In genomic region chr11:128565881-128566280, GRCh38 we compare ENCODE assay signal across 17 cellular contexts. TPM values are rescaled to one million over a fixed set of nuclear protein-coding genes. Genes with fewer than 3 reads are reported as not detected.
A peak's percentile ranks its signal among the peaks of the same experiment; 100 is the strongest.
DNase-seq lines count a peak whose midpoint lies in the region; ATAC-seq and TF ChIP-seq lines count a peak whose summit lies in the region.
"Had no signal": no experiment of that assay in that cellular context is flagged by ENCODE, and none has a peak within 500 bp of the region (broad histone marks: within the 10 kb centered on the region; RNA-seq: fewer than 3 reads in every experiment).

No MANE protein-coding gene starts in this region.

- no peak overlapping the region for H2AFZ ChIP-seq in mammary epithelial cell (ENCODE audit: low read depth, low read length)

- H3K9me3 Mint-ChIP-seq in stimulated activated naive B cell treated with anti-CD40 and anti-IgM and Interleukin-4, amounts not matched to agents 10 μg/mL and 1 μg/mL and 100 μg/mL, for 72 hours: peaks cover 0 to 7% of the 10 kb centered on the region in 2 donors
- no peaks in the 10 kb centered on the region for H3K9me3 Mint-ChIP-seq in CD8-positive, alpha-beta memory T cell
- H3K9me3 Mint-ChIP-seq: activated CD4-positive, alpha-beta memory T cell treated with anti-CD3 and anti-CD28 coated beads, Interleukin-2, amount 10 ng/mL, durations not matched to agents 7 days and 5 days; central memory CD8-positive, alpha-beta T cell had no signal

- peaks cover 0 to 62% (median 21%) of the 10 kb centered on the region in 12 donors for H3K4me1 ChIP-seq in heart left ventricle
- peaks cover 9% of the 10 kb centered on the region for H3K4me1 ChIP-seq in CD8-positive, alpha-beta memory T cell (ENCODE audit: insufficient read depth, low read length)
- peaks cover 12% of the 10 kb centered on the region for H3K4me1 ChIP-seq in mammary epithelial cell (ENCODE audit: insufficient read depth, low read length)
- H3K4me1 ChIP-seq: SJCRH30 had no signal

- no peak for TF ChIP-seq POLR2A in heart left ventricle (IDR thresholded peaks at IDR 0.05)

- H4K20me1 ChIP-seq in mammary epithelial cell (ENCODE audit: insufficient read depth, low read length): no peaks in the 10 kb centered on the region

- dilution Hi-C loops in mammary epithelial cell (cut with HindIII; ENCODE audit: low sequenced_read_pairs): no loop called here

- no peaks in the 10 kb centered on the region for H3K36me3 Mint-ChIP-seq in stimulated activated naive B cell treated with anti-CD40 and anti-IgM and Interleukin-4, amounts not matched to agents 10 μg/mL and 1 μg/mL and 100 μg/mL, for 72 hours
- no peaks in the 10 kb centered on the region for H3K36me3 Mint-ChIP-seq in CD8-positive, alpha-beta memory T cell

- peaks cover 51 to 66% of the 10 kb centered on the region in 2 donors for H3K4me1 Mint-ChIP-seq in stimulated activated naive B cell treated with anti-CD40 and anti-IgM and Interleukin-4, amounts not matched to agents 10 μg/mL and 1 μg/mL and 100 μg/mL, for 72 hours
- peaks cover 9 to 14% (median 12%) of the 10 kb centered on the region in 3 donors for H3K4me1 Mint-ChIP-seq in CD8-positive, alpha-beta memory T cell

- H3K4me3 Mint-ChIP-seq in stimulated activated naive B cell treated with anti-CD40 and anti-IgM and Interleukin-4, amounts not matched to agents 10 μg/mL and 1 μg/mL and 100 μg/mL, for 72 hours: no peak overlapping the region
- no peak overlapping the region for H3K4me3 Mint-ChIP-seq in CD8-positive, alpha-beta memory T cell
- H3K4me3 Mint-ChIP-seq: activated CD4-positive, alpha-beta memory T cell treated with anti-CD3 and anti-CD28 coated beads, Interleukin-2, amount 10 ng/mL, durations not matched to agents 7 days and 5 days; central memory CD8-positive, alpha-beta T cell had no signal

- POLR2A ChIA-PET in CD8-positive, alpha-beta memory T cell (lab: Charles Lee): no interaction called here

- DNase-seq in heart left ventricle (no peak), left ventricle myocardium superior (no peak), NOMO-1 (lab: John Stamatoyannopoulos, UW; ENCODE audit: unreplicated experiment in 2 of 2) (peak; percentile 90 to 98), islet precursor cell (peak; percentile 68), DMS114 treated with DMSO at 0.1 percent for 48 hours (lab: John Stamatoyannopoulos, UW; ENCODE audit: unreplicated experiment) (no peak), mammary epithelial cell (no peak)
- DNase-seq in stimulated activated naive B cell treated with anti-CD40 and anti-IgM and Interleukin-4, amounts not matched to agents 10 μg/mL and 1 μg/mL and 100 μg/mL, for 72 hours: no peak
- no peak for DNase-seq in CD8-positive, alpha-beta memory T cell
- DNase-seq: activated CD4-positive, alpha-beta memory T cell treated with anti-CD3 and anti-CD28 coated beads, Interleukin-2, amount 10 ng/mL, durations not matched to agents 7 days and 5 days; gastrocnemius medialis; midbrain; NCI-H1092 treated with DMSO at 0.1 percent for 48 hours; SJCRH30; T1000 had no signal

- WGBS in heart left ventricle, 4 donors: 69 to 84% (median 76%) methylated on average over 5 of the region's 5 CpGs
- 87% methylated on average over 5 of the region's 5 CpGs for WGBS in mammary epithelial cell (ENCODE audit: low coverage, missing lambda C conversion rate)

- no peaks in the 10 kb centered on the region for H3K79me2 ChIP-seq in mammary epithelial cell (ENCODE audit: insufficient read depth, low read length)

- intact Hi-C loops in heart left ventricle (cut with DNase I): no loop called here
- intact Hi-C loops in left ventricle myocardium superior (cut with micrococcal nuclease): no loop called here
- intact Hi-C loops in mammary epithelial cell (cut with micrococcal nuclease): no loop called here

- H3K4me3 ChIP-seq in heart left ventricle: peak overlapping the region in 4 of 12 donors; percentile 21 to 36 (median 32)
- no peak overlapping the region for H3K4me3 ChIP-seq in CD8-positive, alpha-beta memory T cell (ENCODE audit: low read length)
- H3K4me3 ChIP-seq in mammary epithelial cell (replicated peaks in 1 of 3; ENCODE audit: insufficient read depth in 1 of 3, low read depth in 2 of 3, low read length in 3 of 3): no peak overlapping the region
- H3K4me3 ChIP-seq: gastrocnemius medialis, SJCRH30, upper lobe of left lung had no signal

- no TSS peak for BruUV-seq in mammary epithelial cell (replicated peaks; lab: Mats Ljungman, UMichigan)

- CTCF ChIA-PET in CD8-positive, alpha-beta memory T cell (lab: Charles Lee): interaction anchor here (0.6 kb wide), 1 partner anchor 41 kb away, joined by 3 read pairs; no protein-coding TSS in a partner anchor
- CTCF ChIA-PET in mammary epithelial cell (lab: Charles Lee; ENCODE audit: low non-redundant PET): no interaction called here

- no peaks in the 10 kb centered on the region for H3K27me3 Mint-ChIP-seq in stimulated activated naive B cell treated with anti-CD40 and anti-IgM and Interleukin-4, amounts not matched to agents 10 μg/mL and 1 μg/mL and 100 μg/mL, for 72 hours
- H3K27me3 Mint-ChIP-seq in CD8-positive, alpha-beta memory T cell: peaks cover 0 to 4% of the 10 kb centered on the region in 2 donors
- H3K27me3 Mint-ChIP-seq: activated CD4-positive, alpha-beta memory T cell treated with anti-CD3 and anti-CD28 coated beads, Interleukin-2, amount 10 ng/mL, durations not matched to agents 7 days and 5 days; central memory CD8-positive, alpha-beta T cell had no signal

- H3K27ac ChIP-seq in heart left ventricle: peak overlapping the region in 7 of 12 donors; percentile 0 to 57 (median 26)
- H3K27ac ChIP-seq in CD8-positive, alpha-beta memory T cell (ENCODE audit: low read depth, low read length): no peak overlapping the region
- H3K27ac ChIP-seq in mammary epithelial cell (ENCODE audit: insufficient read depth, low read depth, low read length): no peak overlapping the region
- H3K27ac ChIP-seq: SJCRH30 had no signal

- no peak overlapping the region for H3K9ac ChIP-seq in mammary epithelial cell (ENCODE audit: insufficient read depth, low read length)

- H3K4me2 ChIP-seq in mammary epithelial cell (ENCODE audit: insufficient read depth, low read depth, low read length): no peak overlapping the region

- TF ChIP-seq CTCF in heart left ventricle (IDR thresholded peaks at IDR 0.05): no peak
- no peak for TF ChIP-seq CTCF in mammary epithelial cell (conservative IDR thresholded peaks at IDR 0.05 in 1 of 2, IDR thresholded peaks at IDR 0.05 in 1 of 2; ENCODE audit: extremely low read depth in 1 of 2, insufficient read depth in 1 of 2, low read depth in 1 of 2, low read length in 2 of 2)

- H3K9me3 ChIP-seq in heart left ventricle (no peaks in the 10 kb centered on the region), mammary epithelial cell (replicated peaks; ENCODE audit: insufficient read depth, low read length) (no peaks in the 10 kb centered on the region)
- H3K9me3 ChIP-seq in CD8-positive, alpha-beta memory T cell (ENCODE audit: low read length): no peaks in the 10 kb centered on the region
- H3K9me3 ChIP-seq: gastrocnemius medialis, SJCRH30, upper lobe of left lung had no signal

- peak overlapping the region; percentile 51 for H3K27ac Mint-ChIP-seq in stimulated activated naive B cell treated with anti-CD40 and anti-IgM and Interleukin-4, amounts not matched to agents 10 μg/mL and 1 μg/mL and 100 μg/mL, for 72 hours
- peak overlapping the region in 1 of 8 donors; percentile 17 for H3K27ac Mint-ChIP-seq in CD8-positive, alpha-beta memory T cell
- H3K27ac Mint-ChIP-seq: activated CD4-positive, alpha-beta memory T cell treated with anti-CD3 and anti-CD28 coated beads, Interleukin-2, amount 10 ng/mL, durations not matched to agents 7 days and 5 days had no signal

- H3K36me3 ChIP-seq in heart left ventricle: no peaks in the 10 kb centered on the region
- no peaks in the 10 kb centered on the region for H3K36me3 ChIP-seq in CD8-positive, alpha-beta memory T cell (ENCODE audit: insufficient read depth, low read length)
- no peaks in the 10 kb centered on the region for H3K36me3 ChIP-seq in mammary epithelial cell (ENCODE audit: insufficient read depth, low read length)
- H3K36me3 ChIP-seq: gastrocnemius medialis, SJCRH30, upper lobe of left lung had no signal

- ATAC-seq in heart left ventricle (no peak), left ventricle myocardium superior (no peak)
- ATAC-seq in stimulated activated naive B cell treated with anti-CD40 and anti-IgM and Interleukin-4, amounts not matched to agents 10 μg/mL and 1 μg/mL and 100 μg/mL, for 72 hours (replicated peaks): no peak
- ATAC-seq: gastrocnemius medialis, HCT116 had no signal

- H3K27me3 ChIP-seq in heart left ventricle (no peaks in the 10 kb centered on the region), mammary epithelial cell (ENCODE audit: insufficient read depth, low read length) (no peaks in the 10 kb centered on the region)
- H3K27me3 ChIP-seq in CD8-positive, alpha-beta memory T cell (ENCODE audit: insufficient read depth, low read length, poor library complexity, severe bottlenecking): no peaks in the 10 kb centered on the region
- H3K27me3 ChIP-seq: gastrocnemius medialis, SJCRH30, upper lobe of left lung had no signal

- in situ Hi-C loops in mammary epithelial cell (cut with MboI; ENCODE audit: low sequenced_read_pairs in 2 of 2): no loop called here

RNA-seq across cellular contexts. Expression of gene ETS1, which starts 21.5 kb away (rescaled TPM):
- 100 to 1,000 TPM in 1 of 9 donors, 10 to 100 TPM in 8; 39.3 to 101 (median 45.9) TPM for total RNA-seq in heart left ventricle
- 10 to 100 TPM; 18.4 to 37.0 TPM for polyA plus RNA-seq in heart left ventricle
- total RNA-seq in left ventricle myocardium superior: 53.4 TPM
- total RNA-seq in CD8-positive, alpha-beta memory T cell: 100 to 1,000 TPM; 405 to 411 TPM
- 386 TPM for polyA plus RNA-seq in CD8-positive, alpha-beta memory T cell
- 100 to 1,000 TPM in 1 of 2 donors, 10 to 100 TPM in 1; 53.0 to 115 TPM for total RNA-seq in mammary epithelial cell
- 40.7 TPM for polyA plus RNA-seq in mammary epithelial cell
- polyA minus RNA-seq in mammary epithelial cell: 71.6 TPM

Comparison
In these comparisons a context has a peak if more than half of its experiments do, and no peak if none do; other contexts are left out.
1. DNase-seq: peak in NOMO-1 (2 of 2) and islet precursor cell (single experiment); none in heart left ventricle (0 of 5), left ventricle myocardium superior (single experiment), stimulated activated naive B cell treated with anti-CD40 and anti-IgM and Interleukin-4, amounts not matched to agents 10 μg/mL and 1 μg/mL and 100 μg/mL, for 72 hours (single experiment), CD8-positive, alpha-beta memory T cell (0 of 5), DMS114 treated with DMSO at 0.1 percent for 48 hours (single experiment) and mammary epithelial cell (single experiment).
2. H3K27ac ChIP-seq: peak in heart left ventricle (7 of 12); none in CD8-positive, alpha-beta memory T cell (single experiment) and mammary epithelial cell (single experiment).